1 cellular context compared by ENCODE assay signal in genomic region chr11:46948378-46949131, GRCh38.
A peak's percentile ranks its signal among the peaks of the same experiment; 100 is the strongest.
TF ChIP-seq lines count a peak whose summit lies in the region.

No MANE protein-coding gene starts in this region.

TF ChIP-seq in HEK293, 187 proteins besides CTCF, POLR2A, EP300 and RAD21 (continued from another document and continues in another):
- TF ChIP-seq, protein P1, sequence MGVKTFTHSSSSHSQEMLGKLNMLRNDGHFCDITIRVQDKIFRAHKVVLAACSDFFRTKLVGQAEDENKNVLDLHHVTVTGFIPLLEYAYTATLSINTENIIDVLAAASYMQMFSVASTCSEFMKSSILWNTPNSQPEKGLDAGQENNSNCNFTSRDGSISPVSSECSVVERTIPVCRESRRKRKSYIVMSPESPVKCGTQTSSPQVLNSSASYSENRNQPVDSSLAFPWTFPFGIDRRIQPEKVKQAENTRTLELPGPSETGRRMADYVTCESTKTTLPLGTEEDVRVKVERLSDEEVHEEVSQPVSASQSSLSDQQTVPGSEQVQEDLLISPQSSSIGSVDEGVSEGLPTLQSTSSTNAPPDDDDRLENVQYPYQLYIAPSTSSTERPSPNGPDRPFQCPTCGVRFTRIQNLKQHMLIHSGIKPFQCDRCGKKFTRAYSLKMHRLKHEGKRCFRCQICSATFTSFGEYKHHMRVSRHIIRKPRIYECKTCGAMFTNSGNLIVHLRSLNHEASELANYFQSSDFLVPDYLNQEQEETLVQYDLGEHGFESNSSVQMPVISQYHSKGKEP (tag by site-specific recombination; IDR thresholded peaks at IDR 0.05), result peak; percentile 72; the same call in 1 of the 2 replicates
- TF ChIP-seq YY2 (tag by site-specific recombination; IDR thresholded peaks at IDR 0.05), result no peak
- no peak for TF ChIP-seq RBAK (tag by site-specific recombination; IDR thresholded peaks at IDR 0.05)
- TF ChIP-seq ZNF571 (tag by site-specific recombination; IDR thresholded peaks at IDR 0.05), result no peak
- TF ChIP-seq ZNF560 (tag by site-specific recombination; IDR thresholded peaks at IDR 0.05; ENCODE audit: borderline replicate concordance), result no peak
- no peak for TF ChIP-seq ZNF311 (tag by site-specific recombination; IDR thresholded peaks at IDR 0.05; ENCODE audit: borderline replicate concordance)
- peak; percentile 97 for TF ChIP-seq OSR2 (tag by site-specific recombination; IDR thresholded peaks at IDR 0.05)
- TF ChIP-seq TRIM28 (IDR thresholded peaks at IDR 0.05; ENCODE audit: borderline replicate concordance, low read length), result peak; percentile 91; the same call in 1 of the 2 replicates
- peak; percentile 98 for TF ChIP-seq ZNF629 (tag by site-specific recombination; IDR thresholded peaks at IDR 0.05)
- TF ChIP-seq ZNF704 (tag by site-specific recombination; IDR thresholded peaks at IDR 0.05), result no peak
- TF ChIP-seq KLF7 (tag by site-specific recombination; IDR thresholded peaks at IDR 0.05; ENCODE audit: borderline replicate concordance), result no peak
- TF ChIP-seq ZNF184 (tag by site-specific recombination; IDR thresholded peaks at IDR 0.05), result peak; percentile 90
- peak; percentile 17; the same call in 1 of the 2 replicates for TF ChIP-seq ZNF398 (tag by site-specific recombination; IDR thresholded peaks at IDR 0.05)
- TF ChIP-seq PRDM2 (tag by site-specific recombination; IDR thresholded peaks at IDR 0.05; ENCODE audit: borderline replicate concordance), result no peak
- no peak for TF ChIP-seq ZNF132 (tag by site-specific recombination; IDR thresholded peaks at IDR 0.05; ENCODE audit: borderline replicate concordance)
- TF ChIP-seq PRDM4 (tag by site-specific recombination; IDR thresholded peaks at IDR 0.05), result peak; percentile 87
- peak; percentile 76; the same call in 1 of the 2 replicates for TF ChIP-seq MZF1 (tag by site-specific recombination; IDR thresholded peaks at IDR 0.05; ENCODE audit: borderline replicate concordance)
- TF ChIP-seq, protein P2, sequence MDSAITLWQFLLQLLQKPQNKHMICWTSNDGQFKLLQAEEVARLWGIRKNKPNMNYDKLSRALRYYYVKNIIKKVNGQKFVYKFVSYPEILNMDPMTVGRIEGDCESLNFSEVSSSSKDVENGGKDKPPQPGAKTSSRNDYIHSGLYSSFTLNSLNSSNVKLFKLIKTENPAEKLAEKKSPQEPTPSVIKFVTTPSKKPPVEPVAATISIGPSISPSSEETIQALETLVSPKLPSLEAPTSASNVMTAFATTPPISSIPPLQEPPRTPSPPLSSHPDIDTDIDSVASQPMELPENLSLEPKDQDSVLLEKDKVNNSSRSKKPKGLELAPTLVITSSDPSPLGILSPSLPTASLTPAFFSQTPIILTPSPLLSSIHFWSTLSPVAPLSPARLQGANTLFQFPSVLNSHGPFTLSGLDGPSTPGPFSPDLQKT (IDR thresholded peaks at IDR 0.05; ENCODE audit: borderline replicate concordance, low read depth, low read length), result no peak
- no peak for TF ChIP-seq SCRT2 (tag by site-specific recombination; IDR thresholded peaks at IDR 0.05)
- TF ChIP-seq ZNF324 (tag by site-specific recombination; IDR thresholded peaks at IDR 0.05), result peak; percentile 71; the same call in 1 of the 2 replicates
- no peak for TF ChIP-seq ZNF785 (tag by site-specific recombination; IDR thresholded peaks at IDR 0.05)
- no peak for TF ChIP-seq PBX3 (CRISPR knock-in tag; IDR thresholded peaks at IDR 0.05)
- peak; percentile 39 for TF ChIP-seq GLIS1 (tag by site-specific recombination; IDR thresholded peaks at IDR 0.05)
- TF ChIP-seq, protein P3, sequence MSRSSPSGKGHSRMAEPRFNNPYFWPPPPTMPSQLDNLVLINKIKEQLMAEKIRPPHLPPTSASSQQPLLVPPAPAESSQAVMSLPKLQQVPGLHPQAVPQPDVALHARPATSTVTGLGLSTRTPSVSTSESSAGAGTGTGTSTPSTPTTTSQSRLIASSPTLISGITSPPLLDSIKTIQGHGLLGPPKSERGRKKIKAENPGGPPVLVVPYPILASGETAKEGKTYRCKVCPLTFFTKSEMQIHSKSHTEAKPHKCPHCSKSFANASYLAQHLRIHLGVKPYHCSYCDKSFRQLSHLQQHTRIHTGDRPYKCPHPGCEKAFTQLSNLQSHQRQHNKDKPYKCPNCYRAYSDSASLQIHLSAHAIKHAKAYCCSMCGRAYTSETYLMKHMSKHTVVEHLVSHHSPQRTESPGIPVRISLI (tag by site-specific recombination; IDR thresholded peaks at IDR 0.05), result peak; percentile 95
- TF ChIP-seq ZBTB26 (tag by site-specific recombination; optimal IDR thresholded peaks at IDR 0.05), result no peak
- TF ChIP-seq ZNF354C (tag by site-specific recombination; IDR thresholded peaks at IDR 0.05; ENCODE audit: borderline replicate concordance, low read depth), result no peak
- TF ChIP-seq GLI4 (tag by site-specific recombination; IDR thresholded peaks at IDR 0.05), result no peak
- no peak for TF ChIP-seq ZNF133 (tag by site-specific recombination; IDR thresholded peaks at IDR 0.05)
- no peak for TF ChIP-seq GFI1B (tag by site-specific recombination; IDR thresholded peaks at IDR 0.05)
- TF ChIP-seq ZNF621 (tag by site-specific recombination; IDR thresholded peaks at IDR 0.05), result no peak
- TF ChIP-seq REST (tag by site-specific recombination; IDR thresholded peaks at IDR 0.05), result no peak
- TF ChIP-seq ZNF488 (tag by site-specific recombination; IDR thresholded peaks at IDR 0.05), result no peak
- TF ChIP-seq ZNF266 (tag by site-specific recombination; IDR thresholded peaks at IDR 0.05; ENCODE audit: low read depth), result no peak
